1 cellular context compared by ENCODE assay signal in genomic region chr14:54870154-54871090, GRCh38.
A peak's percentile ranks its signal among the peaks of the same experiment; 100 is the strongest.
TF ChIP-seq lines count a peak whose summit lies in the region.
"Not testable (repeated sequence)": the region's sequence is repeated elsewhere in the genome, so short reads cannot be mapped to it uniquely, and the experiment has no call there.

No MANE protein-coding gene starts in this region.

TF ChIP-seq in K562, 482 proteins besides CTCF, POLR2A, EP300 and RAD21 (continued from another document):
- TF ChIP-seq MNT (conservative IDR thresholded peaks at IDR 0.05) (peak; percentile 34 to 52; a peak in 2 of 4 replicates), PHF8 (IDR thresholded peaks at IDR 0.05; ENCODE audit: borderline replicate concordance, low read length) (peak; percentile 49; the same call in 1 of the 2 replicates), MGA (IDR thresholded peaks at IDR 0.05) (peak; percentile 58), TFAP4 (CRISPR knock-in tag; IDR thresholded peaks at IDR 0.05; ENCODE audit: borderline replicate concordance) (peak; percentile 31; the same call in 1 of the 2 replicates), TAF7 (tag; IDR thresholded peaks at IDR 0.05) (peak; percentile 70; the same call in 1 of the 2 replicates), MYNN (IDR thresholded peaks at IDR 0.05) (peak; percentile 93), RBFOX2 (IDR thresholded peaks at IDR 0.05; ENCODE audit: low read depth, low read length) (peak; percentile 55), FOXA3 (CRISPR knock-in tag; conservative IDR thresholded peaks at IDR 0.05 in 1 of 2, IDR thresholded peaks at IDR 0.05 in 1 of 2) (peak; percentile 76 to 97; a peak in 3 of 4 replicates), EP400 (IDR thresholded peaks at IDR 0.05) (peak; percentile 65; the same call in 1 of the 2 replicates), MAX (CRISPR knock-in tag; IDR thresholded peaks at IDR 0.05) (peak; percentile 59; the same call in 1 of the 2 replicates), FOXK2 (conservative IDR thresholded peaks at IDR 0.05 in 1 of 2, IDR thresholded peaks at IDR 0.05 in 1 of 2; ENCODE audit: low read depth in 2 of 2) (peak; percentile 79 to 80), ZNF407 (IDR thresholded peaks at IDR 0.05; ENCODE audit: low read depth) (peak; percentile 73), SUPT5H (IDR thresholded peaks at IDR 0.05) (peak; percentile 43; the same call in 1 of the 2 replicates), L3MBTL2 (IDR thresholded peaks at IDR 0.05) (0 out of 2 replicates have a peak, but pooled peaks have one; percentile 21), YY1 (IDR thresholded peaks at IDR 0.05; ENCODE audit: borderline replicate concordance in 1 of 3, control insufficient read depth in 1 of 3, extremely low read depth in 1 of 3, insufficient read depth in 3 of 3, insufficient read length in 1 of 3, insufficient replicate concordance in 2 of 3, low read depth in 1 of 3, low read length in 2 of 3) (peak; percentile 51 to 90 (median 60)), TAF9B (IDR thresholded peaks at IDR 0.05; ENCODE audit: partially characterized antibody) (peak; percentile 52), VEZF1 (CRISPR knock-in tag; IDR thresholded peaks at IDR 0.05) (peak; percentile 35; the same call in 1 of the 2 replicates)
- TF ChIP-seq MYNN (CRISPR knock-in tag; IDR thresholded peaks at IDR 0.05): not testable (repeated sequence)
